ENCODE assay signal across 9 cellular contexts in the genomic region with DNA sequence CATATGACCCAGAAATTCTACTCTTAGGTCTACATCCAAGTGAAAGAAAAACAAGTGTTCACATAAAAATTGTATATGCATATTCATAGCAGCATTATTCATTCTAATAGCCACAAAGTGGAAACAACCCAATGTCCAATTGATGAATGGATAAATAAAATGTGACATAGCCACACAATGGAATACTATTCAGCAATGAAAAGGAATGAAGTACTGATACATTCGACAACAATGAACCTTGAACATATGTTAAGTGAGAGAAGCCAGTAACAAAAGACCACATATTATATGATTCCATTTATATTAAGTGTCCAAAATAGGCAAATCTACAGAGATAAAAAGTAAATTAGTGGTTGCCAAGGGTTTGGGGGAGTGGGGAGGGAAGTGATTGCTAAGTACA.
"Had no signal": no experiment of that assay in that cellular context is flagged by ENCODE, and none has a peak within 500 bp of the region (broad histone marks: within the 10 kb centered on the region; RNA-seq: fewer than 3 reads in every experiment).

No MANE protein-coding gene starts in this region.

- DNase-seq: GM23248, GOT3, H9, HCEC 1CT, HFFc6, KG1 had no signal

- H3K27me3 Mint-ChIP-seq: IgD-negative memory B cell had no signal

- H3K4me3 Mint-ChIP-seq: H9, HFFc6, IgD-negative memory B cell had no signal

- H3K9me3 Mint-ChIP-seq: H9, HFFc6 had no signal

- H3K9ac ChIP-seq: GM23248 had no signal

- H3K27ac ChIP-seq: GM23248, HL-60 had no signal

- H3K4me1 Mint-ChIP-seq: H9, IgD-negative memory B cell had no signal

- ATAC-seq: HepG2 had no signal

- H3K27ac Mint-ChIP-seq: H9, HFFc6, IgD-negative memory B cell had no signal

- H2AFZ ChIP-seq: GM23248 had no signal

- FAIRE-seq: HepG2 had no signal

- H3K4me3 ChIP-seq: GM23248 had no signal
